Comparison of ENCODE assay signal across 12 cellular contexts in the genomic region with DNA sequence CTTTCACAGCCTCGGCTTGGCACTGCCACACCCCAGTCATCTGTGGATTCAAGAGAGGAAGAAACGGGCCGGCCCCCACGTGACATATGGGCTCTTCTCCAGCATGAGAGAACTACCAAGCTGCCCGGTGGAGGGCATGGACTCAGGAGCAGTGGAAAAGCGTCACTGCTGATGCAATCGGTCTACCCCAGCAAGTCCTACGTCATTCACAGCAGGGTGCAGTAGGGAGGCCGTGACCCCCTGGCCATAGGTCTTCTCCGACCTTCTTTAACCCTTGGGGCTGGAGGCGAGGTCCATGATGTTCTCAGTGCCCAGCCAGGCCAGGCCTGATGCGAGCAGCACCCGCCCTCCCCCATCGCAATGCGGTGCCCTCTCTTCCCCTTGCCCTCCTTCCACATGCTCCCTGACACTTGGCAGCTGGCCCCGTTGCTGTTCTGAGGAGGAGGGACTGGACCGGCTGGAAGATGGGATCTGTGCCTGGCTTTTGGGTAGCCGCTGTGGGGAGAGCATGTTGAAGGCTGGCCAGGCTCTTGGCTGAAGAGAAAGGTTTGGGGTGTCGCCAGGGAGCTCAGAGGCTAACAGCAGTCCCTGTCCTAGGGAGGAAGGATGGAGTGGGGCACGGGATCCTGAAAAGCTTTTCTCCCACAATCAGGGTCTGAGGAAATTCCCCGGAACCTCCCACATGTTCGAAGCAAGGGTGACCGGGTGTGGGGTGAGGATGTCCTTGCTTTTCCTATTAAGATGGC.
A peak's percentile ranks its signal among the peaks of the same experiment; 100 is the strongest.
DNase-seq lines count a peak whose midpoint lies in the region; ATAC-seq and TF ChIP-seq lines count a peak whose summit lies in the region.
"Had no signal": no experiment of that assay in that cellular context is flagged by ENCODE, and none has a peak within 500 bp of the region (broad histone marks: within the 10 kb centered on the region; RNA-seq: fewer than 3 reads in every experiment).

No MANE protein-coding gene starts in this region.

- CTCF ChIA-PET in MCF 10A (lab: Yijun Ruan, JAX): interaction anchor here (0.6 to 3.6 kb wide), 5 partner anchors 10 to 343 kb away, joined by 3 to 20 read pairs (median 5); no protein-coding TSS in a partner anchor

- H3K4me3 ChIP-seq in right cardiac atrium (ENCODE audit: low read length): no peak overlapping the region
- H3K4me3 ChIP-seq in rectal smooth muscle tissue (ENCODE audit: low read length): no peak overlapping the region

- no peaks in the 10 kb centered on the region for H3K36me3 Mint-ChIP-seq in MCF 10A (ENCODE audit: insufficient read depth, unreplicated experiment)
- H3K36me3 Mint-ChIP-seq: CD8-positive, alpha-beta T cell had no signal

- no peak overlapping the region for H3K9ac ChIP-seq in rectal smooth muscle tissue (ENCODE audit: low read length)

- H3K9me3 Mint-ChIP-seq in MCF 10A (ENCODE audit: unreplicated experiment): no peaks in the 10 kb centered on the region
- H3K9me3 Mint-ChIP-seq: CD8-positive, alpha-beta T cell; dendritic cell treated with granulocyte-macrophage colony-stimulating factor and Interleukin-4, amounts not matched to agents 40 ng/mL and 50 ng/mL, for 4 days had no signal

- no peak overlapping the region for H3K4me3 Mint-ChIP-seq in MCF 10A (ENCODE audit: unreplicated experiment)
- H3K4me3 Mint-ChIP-seq: CD8-positive, alpha-beta T cell; dendritic cell treated with granulocyte-macrophage colony-stimulating factor and Interleukin-4, amounts not matched to agents 40 ng/mL and 50 ng/mL, for 4 days had no signal

- DNase-seq in G401 (ENCODE audit: low spot score) (peak; percentile 88), MCF 10A (ENCODE audit: unreplicated experiment) (peak; percentile 97), right cardiac atrium (peak; percentile 87 to 95 (median 93)), COLO668 (lab: John Stamatoyannopoulos, UW; ENCODE audit: unreplicated experiment) (no peak), HuH-7.5 (ENCODE audit: low spot score) (no peak)
- DNase-seq in activated naive CD4-positive, alpha-beta T cell (lab: John Stamatoyannopoulos, UW): no peak
- DNase-seq: activated CD4-positive, alpha-beta T cell treated with anti-CD3 and anti-CD28 coated beads, Interleukin-2, amount 50 U/mL, for 1 hour; CD8-positive, alpha-beta T cell; Karpas-422 had no signal

- TF ChIP-seq CTCF in MCF 10A (IDR thresholded peaks at IDR 0.05; ENCODE audit: unreplicated experiment): no peak

- H3K9me3 ChIP-seq in right cardiac atrium (ENCODE audit: control insufficient read depth, low read length): no peaks in the 10 kb centered on the region

- no peaks in the 10 kb centered on the region for H3K36me3 ChIP-seq in rectal smooth muscle tissue (ENCODE audit: control insufficient read depth, insufficient read depth, low read length)

- H3K4me1 ChIP-seq in right cardiac atrium (ENCODE audit: control insufficient read depth, insufficient read depth, low read length) (peaks cover 41% of the 10 kb centered on the region), rectal smooth muscle tissue (ENCODE audit: control insufficient read depth, insufficient read depth, low read length) (peaks cover 26% of the 10 kb centered on the region)

- H3K27ac ChIP-seq in right cardiac atrium (ENCODE audit: low read length): peak overlapping the region; percentile 80
- H3K27ac ChIP-seq in rectal smooth muscle tissue (ENCODE audit: low read depth, low read length): peak overlapping the region; percentile 66

- H3K27me3 Mint-ChIP-seq in MCF 10A (ENCODE audit: insufficient read depth, unreplicated experiment): no peaks in the 10 kb centered on the region

- intact Hi-C loops in MCF 10A (cut with micrococcal nuclease) (no loop called here), right cardiac atrium (cut with DNase I) (no loop called here)

- in situ Hi-C loops in G401 (cut with HindIII; ENCODE audit: low sequenced_read_pairs): no loop called here

- no peaks in the 10 kb centered on the region for H3K27me3 ChIP-seq in right cardiac atrium (ENCODE audit: control insufficient read depth, insufficient read depth)
- no peaks in the 10 kb centered on the region for H3K27me3 ChIP-seq in rectal smooth muscle tissue (ENCODE audit: control insufficient read depth, insufficient read depth, low read length)

- peaks cover 21% of the 10 kb centered on the region for H3K4me1 Mint-ChIP-seq in MCF 10A (ENCODE audit: insufficient read depth, unreplicated experiment)

- BruUV-seq in MCF 10A (replicated peaks; lab: Mats Ljungman, UMichigan): no TSS peak

- WGBS in right cardiac atrium: 45% methylated on average over 23 of the region's 23 CpGs

- ATAC-seq in right cardiac atrium (peak; percentile 68 to 72), GM18868 (IDR thresholded peaks at IDR 0.05; ENCODE audit: unreplicated experiment) (no peak)
- ATAC-seq: CD8-positive, alpha-beta T cell had no signal

- no peak overlapping the region for H3K27ac Mint-ChIP-seq in MCF 10A (ENCODE audit: low read depth, unreplicated experiment)
- H3K27ac Mint-ChIP-seq: CD8-positive, alpha-beta T cell; dendritic cell treated with granulocyte-macrophage colony-stimulating factor and Interleukin-4, amounts not matched to agents 40 ng/mL and 50 ng/mL, for 4 days had no signal

- POLR2A ChIA-PET in MCF 10A (lab: Yijun Ruan, JAX): interaction anchor here (0.7 to 2.2 kb wide), 5 partner anchors 20 to 343 kb away, joined by 3 to 13 read pairs (median 3); no protein-coding TSS in a partner anchor

Comparison
In these comparisons a context has a peak if more than half of its experiments do, and no peak if none do; other contexts are left out.
1. DNase-seq: peak in G401 (single experiment), MCF 10A (single experiment) and right cardiac atrium (3 of 3); none in COLO668 (single experiment), activated naive CD4-positive, alpha-beta T cell (0 of 4) and HuH-7.5 (single experiment).